17 cellular contexts compared by ENCODE assay signal in genomic region chr11:78840623-78841022, GRCh38.
DNase-seq lines count a peak whose midpoint lies in the region; ATAC-seq and TF ChIP-seq lines count a peak whose summit lies in the region.
"Had no signal": no experiment of that assay in that cellular context is flagged by ENCODE, and none has a peak within 500 bp of the region (broad histone marks: within the 10 kb centered on the region; RNA-seq: fewer than 3 reads in every experiment).

No MANE protein-coding gene starts in this region.

- no peaks in the 10 kb centered on the region for H3K9me2 ChIP-seq in hepatocyte (replicated peaks; ENCODE audit: insufficient read depth)

- H4K20me1 ChIP-seq in hepatocyte (ENCODE audit: insufficient read depth, poor library complexity, severe bottlenecking), result no peaks in the 10 kb centered on the region
- H4K20me1 ChIP-seq: BLaER1 treated with 17β-estradiol and CSF1 and Interleukin-3, amounts not matched to agents 10 nM and 100 nM had no signal

- H3K9me3 ChIP-seq in hepatocyte (ENCODE audit: low read depth) (no peaks in the 10 kb centered on the region), skeletal muscle tissue (ENCODE audit: control insufficient read depth in 3 of 3, low read length in 3 of 3) (no peaks in the 10 kb centered on the region)
- H3K9me3 ChIP-seq: BLaER1 treated with 17β-estradiol and CSF1 and Interleukin-3, amounts not matched to agents 10 nM and 100 nM had no signal

- no peaks in the 10 kb centered on the region for H3K4me1 Mint-ChIP-seq in activated CD8-positive, alpha-beta T cell treated with anti-CD3 and anti-CD28 coated beads, Interleukin-2, amount 10 ng/mL, durations not matched to agents 7 days and 5 days (ENCODE audit: low read depth)

- TF ChIP-seq CTCF in hepatocyte (IDR thresholded peaks at IDR 0.05; ENCODE audit: poor library complexity), result no peak

- H3K4me1 ChIP-seq in hepatocyte (ENCODE audit: insufficient read depth) (peaks cover 10% of the 10 kb centered on the region), skeletal muscle tissue (ENCODE audit: control insufficient read depth in 3 of 3, insufficient read depth in 3 of 3, low read length in 3 of 3) (no peaks in the 10 kb centered on the region)
- H3K4me1 ChIP-seq: neural progenitor cell had no signal

- H3K9me3 Mint-ChIP-seq in activated CD8-positive, alpha-beta T cell treated with anti-CD3 and anti-CD28 coated beads, Interleukin-2, amount 10 ng/mL, durations not matched to agents 7 days and 5 days (ENCODE audit: insufficient read depth), result no peaks in the 10 kb centered on the region
- H3K9me3 Mint-ChIP-seq: neural progenitor cell had no signal

- DNase-seq in AG20443 (ENCODE audit: low spot score), result peak; percentile 62
- peak; percentile 57 for DNase-seq in dedifferentiated amniotic fluid mesenchymal stem cell (ENCODE audit: extremely low spot score)
- DNase-seq in hepatocyte (ENCODE audit: low spot score), result peak; percentile 22
- no peak for DNase-seq in activated CD8-positive, alpha-beta T cell treated with anti-CD3 and anti-CD28 coated beads, Interleukin-2, amount 10 ng/mL, durations not matched to agents 7 days and 5 days
- DNase-seq in AML-193 (lab: John Stamatoyannopoulos, UW), result no peak
- no peak for DNase-seq in NCI-H2029 (lab: John Stamatoyannopoulos, UW)
- DNase-seq in GOT3 (lab: John Stamatoyannopoulos, UW), result no peak
- DNase-seq: activated CD4-positive, CD25-positive, alpha-beta regulatory T cell treated with anti-CD3 and anti-CD28 coated beads, Interleukin-2, amount 50 U/mL, for 72 hours; activated T-cell treated with anti-CD3 and anti-CD28 coated beads for 4 hours; dermis blood vessel endothelial cell; glutamatergic neuron; NCI-H1105 treated with DMSO at 0.1 percent for 48 hours; OCI-M1; trophoblast cell had no signal

- H3K36me3 ChIP-seq in hepatocyte (replicated peaks; ENCODE audit: insufficient read depth, low read depth) (no peaks in the 10 kb centered on the region), skeletal muscle tissue (ENCODE audit: control insufficient read depth in 3 of 3, insufficient read depth in 3 of 3, low read length in 3 of 3) (no peaks in the 10 kb centered on the region)
- H3K36me3 ChIP-seq: BLaER1 treated with 17β-estradiol and CSF1 and Interleukin-3, amounts not matched to agents 10 nM and 100 nM; neural progenitor cell had no signal

- H3K4me3 Mint-ChIP-seq in activated CD8-positive, alpha-beta T cell treated with anti-CD3 and anti-CD28 coated beads, Interleukin-2, amount 10 ng/mL, durations not matched to agents 7 days and 5 days, result no peak overlapping the region
- H3K4me3 Mint-ChIP-seq: neural progenitor cell had no signal

- H3K27ac ChIP-seq in hepatocyte (peak overlapping the region; percentile 84), skeletal muscle tissue (ENCODE audit: low read depth, low read length) (peak overlapping the region; percentile 42)
- H3K27ac ChIP-seq: BLaER1 treated with 17β-estradiol and CSF1 and Interleukin-3, amounts not matched to agents 10 nM and 100 nM; neural progenitor cell had no signal

- H3K4me3 ChIP-seq in hepatocyte (no peak overlapping the region), skeletal muscle tissue (ENCODE audit: low read length in 3 of 3) (no peak overlapping the region)
- H3K4me3 ChIP-seq: BLaER1 treated with 17β-estradiol and CSF1 and Interleukin-3, amounts not matched to agents 10 nM and 100 nM; neural progenitor cell had no signal

- peak overlapping the region; percentile 53 for H3K4me2 ChIP-seq in hepatocyte
- H3K4me2 ChIP-seq: neural progenitor cell had no signal

- H3K36me3 Mint-ChIP-seq in activated CD8-positive, alpha-beta T cell treated with anti-CD3 and anti-CD28 coated beads, Interleukin-2, amount 10 ng/mL, durations not matched to agents 7 days and 5 days (ENCODE audit: low read depth), result no peaks in the 10 kb centered on the region

- WGBS in hepatocyte (ENCODE audit: low lambda C conversion rate, missing lambda C conversion rate), result 70% methylated on average over 4 of the region's 4 CpGs

- no peak overlapping the region for H3K27ac Mint-ChIP-seq in activated CD8-positive, alpha-beta T cell treated with anti-CD3 and anti-CD28 coated beads, Interleukin-2, amount 10 ng/mL, durations not matched to agents 7 days and 5 days
- H3K27ac Mint-ChIP-seq: neural progenitor cell had no signal

- POLR2A ChIA-PET in activated CD8-positive, alpha-beta T cell treated with anti-CD3 and anti-CD28 coated beads, Interleukin-2, amount 10 ng/mL, durations not matched to agents 7 days and 5 days (lab: Charles Lee), result no interaction called here

- ATAC-seq in activated CD8-positive, alpha-beta T cell treated with anti-CD3 and anti-CD28 coated beads, Interleukin-2, amount 10 ng/mL, durations not matched to agents 7 days and 5 days, result no peak

- no peaks in the 10 kb centered on the region for H3K79me2 ChIP-seq in hepatocyte

- no peak overlapping the region for H3K9ac ChIP-seq in skeletal muscle tissue (ENCODE audit: low read depth in 1 of 3, low read length in 3 of 3)
- H3K9ac ChIP-seq: BLaER1 treated with 17β-estradiol and CSF1 and Interleukin-3, amounts not matched to agents 10 nM and 100 nM; neural progenitor cell had no signal

- H3K27me3 ChIP-seq in hepatocyte, result no peaks in the 10 kb centered on the region
- H3K27me3 ChIP-seq in skeletal muscle tissue (ENCODE audit: control insufficient read depth in 3 of 3, insufficient read depth in 3 of 3, low read length in 3 of 3), result no peaks in the 10 kb centered on the region
- H3K27me3 ChIP-seq: BLaER1 treated with 17β-estradiol and CSF1 and Interleukin-3, amounts not matched to agents 10 nM and 100 nM; neural progenitor cell had no signal

- no peak overlapping the region for H2AFZ ChIP-seq in hepatocyte
- H2AFZ ChIP-seq: neural progenitor cell had no signal

- CTCF ChIA-PET in activated CD8-positive, alpha-beta T cell treated with anti-CD3 and anti-CD28 coated beads, Interleukin-2, amount 10 ng/mL, durations not matched to agents 7 days and 5 days (lab: Charles Lee), result no interaction called here

- no peaks in the 10 kb centered on the region for H3K27me3 Mint-ChIP-seq in activated CD8-positive, alpha-beta T cell treated with anti-CD3 and anti-CD28 coated beads, Interleukin-2, amount 10 ng/mL, durations not matched to agents 7 days and 5 days (ENCODE audit: low read depth)

Comparison
In these comparisons a context has a peak if more than half of its experiments do, and no peak if none do; other contexts are left out.
1. DNase-seq: peak in AG20443 (single experiment), dedifferentiated amniotic fluid mesenchymal stem cell (single experiment) and hepatocyte (single experiment); none in activated CD8-positive, alpha-beta T cell treated with anti-CD3 and anti-CD28 coated beads, Interleukin-2, amount 10 ng/mL, durations not matched to agents 7 days and 5 days (single experiment), AML-193 (0 of 2), NCI-H2029 (single experiment) and GOT3 (single experiment).